12 cellular contexts compared by ENCODE assay signal in the genomic region with DNA sequence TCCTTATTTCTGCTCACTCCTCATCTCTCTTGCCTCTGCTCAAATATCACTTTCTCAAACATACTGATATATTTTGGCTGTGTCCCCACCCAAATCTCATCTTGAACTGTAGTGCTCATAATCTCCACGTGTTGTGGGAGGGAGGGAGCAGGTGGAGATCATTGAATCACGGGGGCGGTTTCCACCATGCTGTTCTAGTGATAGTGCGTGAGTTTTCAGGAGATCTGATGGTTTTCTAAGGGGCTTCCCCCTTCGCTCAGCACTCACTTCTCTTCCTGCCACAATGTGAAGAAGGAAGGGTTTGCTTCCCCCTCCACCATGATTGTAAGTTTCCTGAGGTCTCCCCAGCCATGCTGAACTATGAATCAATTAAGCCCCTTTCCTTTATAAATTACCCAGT. TPM values are rescaled to one million over a fixed set of nuclear protein-coding genes. Genes with fewer than 3 reads are reported as not detected.
A peak's percentile ranks its signal among the peaks of the same experiment; 100 is the strongest.
DNase-seq lines count a peak whose midpoint lies in the region; ATAC-seq lines count a peak whose summit lies in the region.
"Had no signal": no experiment of that assay in that cellular context is flagged by ENCODE, and none has a peak within 500 bp of the region (broad histone marks: within the 10 kb centered on the region; RNA-seq: fewer than 3 reads in every experiment).

No MANE protein-coding gene starts in this region.

- H3K4me3 Mint-ChIP-seq in activated naive CD4-positive, alpha-beta T cell treated with anti-CD3 and anti-CD28 coated beads for 36 hours: no peak overlapping the region
- peak overlapping the region in 1 of 10 donors; percentile 28 for H3K4me3 Mint-ChIP-seq in naive thymus-derived CD4-positive, alpha-beta T cell

- no peaks in the 10 kb centered on the region for H3K27me3 Mint-ChIP-seq in activated naive CD4-positive, alpha-beta T cell treated with anti-CD3 and anti-CD28 coated beads for 36 hours (ENCODE audit: low read depth)
- H3K27me3 Mint-ChIP-seq in naive thymus-derived CD4-positive, alpha-beta T cell: no peaks in the 10 kb centered on the region

- H3K27ac Mint-ChIP-seq in activated naive CD4-positive, alpha-beta T cell treated with anti-CD3 and anti-CD28 coated beads for 36 hours: peak overlapping the region; percentile 84
- H3K27ac Mint-ChIP-seq in naive thymus-derived CD4-positive, alpha-beta T cell: peak overlapping the region in 7 of 9 donors; percentile 16 to 74 (median 51)

- peak; percentile 63 for DNase-seq in activated naive CD4-positive, alpha-beta T cell treated with anti-CD3 and anti-CD28 coated beads for 36 hours
- DNase-seq in activated naive CD4-positive, alpha-beta T cell (lab: John Stamatoyannopoulos, UW): no peak
- DNase-seq in activated T-cell treated with anti-CD3 and anti-CD28 coated beads for 48 hours (ENCODE audit: low read depth): peak; percentile 39
- DNase-seq in naive thymus-derived CD4-positive, alpha-beta T cell: peak in 1 of 9 donors; percentile 30
- peak; percentile 63 for DNase-seq in stimulated activated naive CD8-positive, alpha-beta T cell treated with anti-CD3 and anti-CD28 coated beads, Interleukin-15, Interleukin-2, amounts not matched to agents 100 U/mL and 50 U/mL, for 24 hours
- DNase-seq in kidney tubule cell (ENCODE audit: low spot score): no peak
- DNase-seq: ACHN, erythroblast, heart right ventricle, NCI-H345 had no signal

- POLR2A ChIA-PET in naive thymus-derived CD4-positive, alpha-beta T cell (lab: Charles Lee): no interaction called here

- peaks cover 3% of the 10 kb centered on the region for H3K9me3 Mint-ChIP-seq in activated naive CD4-positive, alpha-beta T cell treated with anti-CD3 and anti-CD28 coated beads for 36 hours
- H3K9me3 Mint-ChIP-seq in naive thymus-derived CD4-positive, alpha-beta T cell: peaks cover 0 to 3% (median 0%) of the 10 kb centered on the region in 11 donors

- peaks cover 0 to 23% of the 10 kb centered on the region in 2 donors for H3K4me1 ChIP-seq in naive thymus-derived CD4-positive, alpha-beta T cell (ENCODE audit: control insufficient read depth in 2 of 2, insufficient read depth in 2 of 2, low read length in 2 of 2)
- H3K4me1 ChIP-seq: heart right ventricle had no signal

- CTCF ChIA-PET in activated naive CD4-positive, alpha-beta T cell treated with anti-CD3 and anti-CD28 coated beads for 36 hours (lab: Charles Lee): no interaction called here
- CTCF ChIA-PET in naive thymus-derived CD4-positive, alpha-beta T cell (lab: Charles Lee): no interaction called here

- no peak overlapping the region for H3K4me3 ChIP-seq in naive thymus-derived CD4-positive, alpha-beta T cell (ENCODE audit: low read length)
- H3K4me3 ChIP-seq: heart right ventricle had no signal

- no peak overlapping the region for H3K27ac ChIP-seq in naive thymus-derived CD4-positive, alpha-beta T cell (ENCODE audit: low read depth, low read length)
- H3K27ac ChIP-seq: heart right ventricle had no signal

- H3K36me3 ChIP-seq in naive thymus-derived CD4-positive, alpha-beta T cell (ENCODE audit: control insufficient read depth in 2 of 3, insufficient read depth in 3 of 3, low read length in 3 of 3): peaks cover 0 to 4% (median 3%) of the 10 kb centered on the region in 3 experiments

- H3K9me3 ChIP-seq in naive thymus-derived CD4-positive, alpha-beta T cell (ENCODE audit: control insufficient read depth in 2 of 3, low read length in 3 of 3): no peaks in the 10 kb centered on the region
- H3K9me3 ChIP-seq: heart right ventricle had no signal

- peaks cover 34% of the 10 kb centered on the region for H3K36me3 Mint-ChIP-seq in activated naive CD4-positive, alpha-beta T cell treated with anti-CD3 and anti-CD28 coated beads for 36 hours (ENCODE audit: low read depth)
- peaks cover 15 to 40% (median 33%) of the 10 kb centered on the region in 5 donors for H3K36me3 Mint-ChIP-seq in naive thymus-derived CD4-positive, alpha-beta T cell

- ATAC-seq in naive thymus-derived CD4-positive, alpha-beta T cell: no peak
- peak; percentile 75 for ATAC-seq in stimulated activated naive CD8-positive, alpha-beta T cell treated with anti-CD3 and anti-CD28 coated beads, Interleukin-15, Interleukin-2, amounts not matched to agents 100 U/mL and 50 U/mL, for 24 hours
- no peak for ATAC-seq in HG03139 (IDR thresholded peaks at IDR 0.05; ENCODE audit: unreplicated experiment)
- ATAC-seq in HG03025 (IDR thresholded peaks at IDR 0.05; ENCODE audit: low FRiP score, unreplicated experiment): no peak
- ATAC-seq: heart right ventricle had no signal

- intact Hi-C loops in activated naive CD4-positive, alpha-beta T cell treated with anti-CD3 and anti-CD28 coated beads for 36 hours (cut with micrococcal nuclease): loop anchor here (1.0 to 5.0 kb wide), 4 partner anchors 27 to 178 kb away; a partner anchor contains a TSS
- intact Hi-C loops in naive thymus-derived CD4-positive, alpha-beta T cell (cut with micrococcal nuclease): no loop called here

- H3K27me3 ChIP-seq in naive thymus-derived CD4-positive, alpha-beta T cell (ENCODE audit: control insufficient read depth in 2 of 2, insufficient read depth in 2 of 2, low read length in 2 of 2): no peaks in the 10 kb centered on the region
- H3K27me3 ChIP-seq: heart right ventricle had no signal

- H3K4me1 Mint-ChIP-seq in activated naive CD4-positive, alpha-beta T cell treated with anti-CD3 and anti-CD28 coated beads for 36 hours (ENCODE audit: low read depth): peaks cover 45% of the 10 kb centered on the region
- H3K4me1 Mint-ChIP-seq in naive thymus-derived CD4-positive, alpha-beta T cell: peaks cover 22 to 32% (median 26%) of the 10 kb centered on the region in 7 donors

RNA-seq across cellular contexts. Expression of a gene that starts 26.6 kb away (rescaled TPM):
- total RNA-seq in activated naive CD4-positive, alpha-beta T cell treated with anti-CD3 and anti-CD28 coated beads for 36 hours: 10 to 100 TPM; 53.7 to 56.7 TPM
- 10 to 100 TPM; 35.5 to 58.8 (median 47.4) TPM for total RNA-seq in naive thymus-derived CD4-positive, alpha-beta T cell
- polyA plus RNA-seq in naive thymus-derived CD4-positive, alpha-beta T cell: 10 to 100 TPM; 49.8 to 65.9 TPM

RNA-seq across cellular contexts. Expression of a gene that starts 27.2 kb away (rescaled TPM):
- 100 to 1,000 TPM; 381 to 409 TPM for total RNA-seq in activated naive CD4-positive, alpha-beta T cell treated with anti-CD3 and anti-CD28 coated beads for 36 hours
- 100 to 1,000 TPM; 130 to 280 (median 162) TPM for total RNA-seq in naive thymus-derived CD4-positive, alpha-beta T cell
- polyA plus RNA-seq in naive thymus-derived CD4-positive, alpha-beta T cell: 100 to 1,000 TPM; 246 to 251 TPM

Comparison
In these comparisons a context has a peak if more than half of its experiments do, and no peak if none do; other contexts are left out.
1. DNase-seq: peak in activated naive CD4-positive, alpha-beta T cell treated with anti-CD3 and anti-CD28 coated beads for 36 hours (single experiment), activated T-cell treated with anti-CD3 and anti-CD28 coated beads for 48 hours (single experiment) and stimulated activated naive CD8-positive, alpha-beta T cell treated with anti-CD3 and anti-CD28 coated beads, Interleukin-15, Interleukin-2, amounts not matched to agents 100 U/mL and 50 U/mL, for 24 hours (single experiment); none in activated naive CD4-positive, alpha-beta T cell (0 of 4) and kidney tubule cell (single experiment).